20 cellular contexts compared by ENCODE assay signal in genomic region chr19:13076787-13077186, GRCh38. TPM values are rescaled to one million over a fixed set of nuclear protein-coding genes. Genes with fewer than 3 reads are reported as not detected.
DNase-seq lines count a peak whose midpoint lies in the region; ATAC-seq and TF ChIP-seq lines count a peak whose summit lies in the region.
"Had no signal": no experiment of that assay in that cellular context is flagged by ENCODE, and none has a peak within 500 bp of the region (broad histone marks: within the 10 kb centered on the region; RNA-seq: fewer than 3 reads in every experiment).

No MANE protein-coding gene starts in this region.

- H3K27me3 ChIP-seq in breast epithelium, result no peaks in the 10 kb centered on the region
- no peaks in the 10 kb centered on the region for H3K27me3 ChIP-seq in rectal smooth muscle tissue (ENCODE audit: control insufficient read depth, insufficient read depth, low read length)
- H3K27me3 ChIP-seq: body of pancreas, right lobe of liver had no signal

- no TSS peak for BruUV-seq in MCF 10A (replicated peaks; lab: Mats Ljungman, UMichigan)

- H3K4me1 ChIP-seq in breast epithelium (peaks cover 29 to 30% of the 10 kb centered on the region in 2 donors), rectal smooth muscle tissue (ENCODE audit: control insufficient read depth, insufficient read depth, low read length) (peaks cover 46% of the 10 kb centered on the region)
- H3K4me1 ChIP-seq: body of pancreas had no signal

- TF ChIP-seq CTCF in breast epithelium (IDR thresholded peaks at IDR 0.05) (no peak), MCF 10A (IDR thresholded peaks at IDR 0.05; ENCODE audit: unreplicated experiment) (no peak), HFFc6 (IDR thresholded peaks at IDR 0.05) (no peak)

- H3K27me3 Mint-ChIP-seq in MCF 10A (ENCODE audit: insufficient read depth, unreplicated experiment) (no peaks in the 10 kb centered on the region), HFFc6 (ENCODE audit: insufficient read depth) (peaks cover 3% of the 10 kb centered on the region)
- H3K27me3 Mint-ChIP-seq: activated CD4-positive, alpha-beta T cell treated with anti-CD3 and anti-CD28 coated beads for 36 hours had no signal

- H3K36me3 Mint-ChIP-seq in MCF 10A (ENCODE audit: insufficient read depth, unreplicated experiment) (peaks cover 21% of the 10 kb centered on the region), HFFc6 (ENCODE audit: low read depth) (peaks cover 12% of the 10 kb centered on the region; the same call in 1 of the 2 replicates)

- peaks cover 9% of the 10 kb centered on the region for H3K4me1 Mint-ChIP-seq in MCF 10A (ENCODE audit: insufficient read depth, unreplicated experiment)
- peaks cover 16% of the 10 kb centered on the region for H3K4me1 Mint-ChIP-seq in HFFc6 (ENCODE audit: low read depth)
- H3K4me1 Mint-ChIP-seq: activated CD4-positive, alpha-beta T cell treated with anti-CD3 and anti-CD28 coated beads for 36 hours had no signal

- intact Hi-C loops in breast epithelium (cut with DNase I; ENCODE audit: low total_unique reads) (no loop called here), MCF 10A (cut with micrococcal nuclease) (no loop called here), left cardiac atrium (cut with DNase I) (loop anchor here in 1 of 2 donors (5.0 kb wide), 1 partner anchor 89 kb away; no protein-coding TSS in a partner anchor)

- CTCF ChIA-PET in MCF 10A (lab: Yijun Ruan, JAX), result interaction anchor here (0.6 to 3.9 kb wide), 4 partner anchors 15 to 191 kb away, joined by 3 to 21 read pairs (median 10); no protein-coding TSS in a partner anchor

- H3K27ac Mint-ChIP-seq in MCF 10A (ENCODE audit: low read depth, unreplicated experiment), result no peak overlapping the region
- no peak overlapping the region for H3K27ac Mint-ChIP-seq in HFFc6
- H3K27ac Mint-ChIP-seq: activated CD4-positive, alpha-beta T cell treated with anti-CD3 and anti-CD28 coated beads for 36 hours had no signal

- H3K9me3 Mint-ChIP-seq in MCF 10A (ENCODE audit: unreplicated experiment) (no peaks in the 10 kb centered on the region), HFFc6 (no peaks in the 10 kb centered on the region)

- H3K27ac ChIP-seq in breast epithelium (peak overlapping the region; percentile 79 to 90), rectal smooth muscle tissue (ENCODE audit: low read depth, low read length) (peak overlapping the region; percentile 88)
- H3K27ac ChIP-seq: 22Rv1, body of pancreas, right lobe of liver had no signal

- TF ChIP-seq POLR2A in breast epithelium (IDR thresholded peaks at IDR 0.05), result no peak

- H3K36me3 ChIP-seq in breast epithelium (no peaks in the 10 kb centered on the region), rectal smooth muscle tissue (ENCODE audit: control insufficient read depth, insufficient read depth, low read length) (peaks cover 19% of the 10 kb centered on the region)
- H3K36me3 ChIP-seq: right lobe of liver had no signal

- H3K4me3 Mint-ChIP-seq in MCF 10A (ENCODE audit: unreplicated experiment) (no peak overlapping the region), HFFc6 (no peak overlapping the region)
- H3K4me3 Mint-ChIP-seq: activated CD4-positive, alpha-beta T cell treated with anti-CD3 and anti-CD28 coated beads for 36 hours had no signal

- no peaks in the 10 kb centered on the region for H3K9me3 ChIP-seq in breast epithelium
- H3K9me3 ChIP-seq: body of pancreas, right lobe of liver had no signal

- no peak overlapping the region for H3K4me3 ChIP-seq in breast epithelium
- H3K4me3 ChIP-seq in rectal smooth muscle tissue (ENCODE audit: low read length), result no peak overlapping the region
- H3K4me3 ChIP-seq: body of pancreas, right lobe of liver had no signal

- peak; percentile 2 to 29 for ATAC-seq in left cardiac atrium
- ATAC-seq: activated CD4-positive, alpha-beta T cell treated with anti-CD3 and anti-CD28 coated beads for 36 hours; body of pancreas; esophagus mucosa; right lobe of liver had no signal

- no peak overlapping the region for H3K9ac ChIP-seq in rectal smooth muscle tissue (ENCODE audit: low read length)

- DNase-seq in breast epithelium (ENCODE audit: low spot score in 2 of 2) (no peak), MCF 10A (ENCODE audit: unreplicated experiment) (no peak), left cardiac atrium (no peak), NCI-H1092 (lab: John Stamatoyannopoulos, UW) (no peak), NCI-H1930 (lab: John Stamatoyannopoulos, UW) (no peak), COLO829 (ENCODE audit: low spot score) (no peak), HFFc6 (no peak)
- DNase-seq: activated CD4-positive, alpha-beta T cell treated with anti-CD3 and anti-CD28 coated beads for 36 hours; activated naive CD4-positive, alpha-beta T cell; body of pancreas; DMS153; MV-4-11; NCI-H2081 treated with DMSO at 0.1 percent for 48 hours; right lobe of liver; SIG-M5; stimulated activated CD4-positive, alpha-beta T cell treated with anti-CD3 and anti-CD28 coated beads, Interleukin-1b, Interleukin-23, amount 100 ng/mL, for 48 hours; T-helper 9 cell had no signal

- POLR2A ChIA-PET in MCF 10A (lab: Yijun Ruan, JAX), result no interaction called here

RNA-seq across cellular contexts. Expression of gene LYL1, which starts 25.9 kb away (rescaled TPM):
- total RNA-seq in breast epithelium (10 to 100 TPM in 1 of 3 donors, 1 to 10 TPM in 2; 7.0 to 21.0 (median 9.2) TPM), MCF 10A (2022) (not detected in 2 replicates), left cardiac atrium (1 to 10 TPM; 7.5 to 9.0 TPM)
- total RNA-seq in HFFc6 (2021; fragmentation: NEBNext Ultra II Directional; extraction: Animal tissue kit (Norgen Biotek cat#: 25700)), result 1 to 10 TPM; 1.5 to 5.1 (median 4.2) TPM

RNA-seq across cellular contexts. Expression of gene TRMT1, which starts 39.8 kb away (rescaled TPM):
- total RNA-seq in breast epithelium (10 to 100 TPM; 29.7 to 37.4 (median 31.7) TPM), MCF 10A (2022) (47.5 and 63.2 TPM in 2 replicates), left cardiac atrium (10 to 100 TPM; 18.4 to 20.9 TPM)
- 10 to 100 TPM; 36.3 to 49.9 (median 39.6) TPM for total RNA-seq in HFFc6 (2021; fragmentation: NEBNext Ultra II Directional; extraction: Animal tissue kit (Norgen Biotek cat#: 25700))

RNA-seq across cellular contexts. Expression of gene NACC1, which starts 41.3 kb away (rescaled TPM):
- total RNA-seq in breast epithelium, result 10 to 100 TPM in 2 of 3 donors, 1 to 10 TPM in 1; 8.5 to 20.5 (median 19.7) TPM
- 55.9 and 67.3 TPM in 2 replicates for total RNA-seq in MCF 10A (2022)
- 10 to 100 TPM; 34.9 to 47.8 TPM for total RNA-seq in left cardiac atrium
- total RNA-seq in HFFc6 (2021; fragmentation: NEBNext Ultra II Directional; extraction: Animal tissue kit (Norgen Biotek cat#: 25700)), result 100 to 1,000 TPM; 126 to 146 (median 139) TPM
